In the genomic region with DNA sequence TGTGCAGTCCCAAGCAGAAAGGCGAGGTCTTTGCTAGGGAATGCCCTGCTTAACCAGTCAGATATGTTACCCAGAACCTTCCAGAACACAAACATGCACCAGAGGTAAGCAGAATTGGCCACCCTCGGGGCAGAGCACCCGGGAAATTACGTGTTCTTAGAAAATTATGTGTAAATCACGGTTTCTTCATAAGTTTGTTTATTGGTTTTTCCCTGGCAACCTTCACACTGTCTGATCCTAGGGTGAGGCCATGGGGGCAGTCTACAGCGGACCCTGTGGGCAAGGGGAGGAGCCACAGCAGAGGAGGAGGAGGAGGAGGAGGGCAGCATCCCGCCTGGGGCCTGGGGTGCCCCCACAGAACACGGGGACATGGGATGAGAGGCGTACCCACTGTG, we compare ENCODE assay signal across 1 cellular context.
TF ChIP-seq lines count a peak whose summit lies in the region.

No MANE protein-coding gene starts in this region.

TF ChIP-seq in K562, 482 proteins besides CTCF, POLR2A, EP300 and RAD21 (continued from another document):
- TF ChIP-seq, protein P1, sequence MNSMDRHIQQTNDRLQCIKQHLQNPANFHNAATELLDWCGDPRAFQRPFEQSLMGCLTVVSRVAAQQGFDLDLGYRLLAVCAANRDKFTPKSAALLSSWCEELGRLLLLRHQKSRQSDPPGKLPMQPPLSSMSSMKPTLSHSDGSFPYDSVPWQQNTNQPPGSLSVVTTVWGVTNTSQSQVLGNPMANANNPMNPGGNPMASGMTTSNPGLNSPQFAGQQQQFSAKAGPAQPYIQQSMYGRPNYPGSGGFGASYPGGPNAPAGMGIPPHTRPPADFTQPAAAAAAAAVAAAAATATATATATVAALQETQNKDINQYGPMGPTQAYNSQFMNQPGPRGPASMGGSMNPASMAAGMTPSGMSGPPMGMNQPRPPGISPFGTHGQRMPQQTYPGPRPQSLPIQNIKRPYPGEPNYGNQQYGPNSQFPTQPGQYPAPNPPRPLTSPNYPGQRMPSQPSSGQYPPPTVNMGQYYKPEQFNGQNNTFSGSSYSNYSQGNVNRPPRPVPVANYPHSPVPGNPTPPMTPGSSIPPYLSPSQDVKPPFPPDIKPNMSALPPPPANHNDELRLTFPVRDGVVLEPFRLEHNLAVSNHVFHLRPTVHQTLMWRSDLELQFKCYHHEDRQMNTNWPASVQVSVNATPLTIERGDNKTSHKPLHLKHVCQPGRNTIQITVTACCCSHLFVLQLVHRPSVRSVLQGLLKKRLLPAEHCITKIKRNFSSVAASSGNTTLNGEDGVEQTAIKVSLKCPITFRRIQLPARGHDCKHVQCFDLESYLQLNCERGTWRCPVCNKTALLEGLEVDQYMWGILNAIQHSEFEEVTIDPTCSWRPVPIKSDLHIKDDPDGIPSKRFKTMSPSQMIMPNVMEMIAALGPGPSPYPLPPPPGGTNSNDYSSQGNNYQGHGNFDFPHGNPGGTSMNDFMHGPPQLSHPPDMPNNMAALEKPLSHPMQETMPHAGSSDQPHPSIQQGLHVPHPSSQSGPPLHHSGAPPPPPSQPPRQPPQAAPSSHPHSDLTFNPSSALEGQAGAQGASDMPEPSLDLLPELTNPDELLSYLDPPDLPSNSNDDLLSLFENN (IDR thresholded peaks at IDR 0.05; ENCODE audit: low read depth in 2 of 2, low read length in 2 of 2), result no peak
- TF ChIP-seq ZNF263 (CRISPR knock-in tag; IDR thresholded peaks at IDR 0.05; ENCODE audit: borderline replicate concordance) (no peak), MEF2D (tag; conservative IDR thresholded peaks at IDR 0.05; ENCODE audit: low read depth) (no peak), ZBTB26 (CRISPR knock-in tag; IDR thresholded peaks at IDR 0.05) (no peak)
